8 cellular contexts compared by ENCODE assay signal in the genomic region with DNA sequence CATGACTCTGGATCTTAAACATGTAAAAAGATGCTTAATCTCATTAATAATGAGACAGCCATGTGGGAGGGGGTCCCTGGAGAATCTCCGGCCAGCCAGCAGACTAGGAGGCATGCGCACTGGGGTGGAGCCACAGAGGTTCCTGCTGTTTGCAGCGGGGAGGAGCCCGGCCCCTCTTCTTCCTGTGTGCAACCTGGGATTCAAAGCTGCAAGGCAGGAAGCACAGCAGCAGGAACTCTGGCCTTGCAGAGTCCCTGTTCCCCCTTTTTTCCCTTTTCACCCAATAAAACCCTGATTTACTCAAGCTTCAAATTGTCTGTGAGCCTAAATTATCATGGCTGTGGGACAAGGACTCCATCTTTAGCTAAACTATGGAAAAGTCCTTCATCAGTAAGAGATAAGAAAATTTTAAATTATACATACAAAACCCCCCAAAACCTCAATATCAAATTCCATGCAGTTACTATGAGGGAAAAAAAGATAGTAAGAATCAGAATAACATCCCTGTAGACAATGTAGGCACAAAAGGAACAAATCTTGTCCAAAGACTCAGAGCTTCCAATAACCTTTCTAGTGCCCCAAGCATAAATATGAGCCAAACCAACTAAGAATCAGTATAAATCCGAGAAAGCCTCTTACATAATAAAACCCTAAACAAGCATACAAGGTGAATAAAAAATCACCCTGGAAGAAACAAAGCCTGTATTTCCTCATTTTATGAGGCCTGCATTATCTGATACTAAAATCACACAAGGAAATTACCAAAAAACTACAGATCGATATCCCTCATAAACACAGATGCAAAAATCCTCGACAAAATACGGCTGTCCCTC. TPM values are rescaled to one million over a fixed set of nuclear protein-coding genes. Genes with fewer than 3 reads are reported as not detected.
A peak's percentile ranks its signal among the peaks of the same experiment; 100 is the strongest.
DNase-seq lines count a peak whose midpoint lies in the region; ATAC-seq and TF ChIP-seq lines count a peak whose summit lies in the region.

No MANE protein-coding gene starts in this region.

- H3K9me3 Mint-ChIP-seq in activated CD4-positive, alpha-beta T cell treated with anti-CD3 and anti-CD28 coated beads, Interleukin-2, amount 10 ng/mL, durations not matched to agents 7 days and 5 days: no peaks in the 10 kb centered on the region
- H3K9me3 Mint-ChIP-seq in osteocyte (ENCODE audit: unreplicated experiment): no peaks in the 10 kb centered on the region

- H3K4me3 ChIP-seq in ACC112 (ENCODE audit: low read depth, low read length): peak overlapping the region; percentile 34

- peaks cover 75% of the 10 kb centered on the region for H3K79me2 ChIP-seq in ACC112 (ENCODE audit: control insufficient read depth, insufficient read depth, low read length, unreplicated experiment)

- CTCF ChIA-PET in activated CD4-positive, alpha-beta T cell treated with anti-CD3 and anti-CD28 coated beads, Interleukin-2, amount 10 ng/mL, durations not matched to agents 7 days and 5 days (lab: Charles Lee): interaction anchor here (0.6 to 1.3 kb wide), 6 partner anchors 9 to 368 kb away, joined by 3 to 5 read pairs (median 3); no protein-coding TSS in a partner anchor

- H3K27ac ChIP-seq in ACC112 (ENCODE audit: low read depth, low read length): 0 out of 2 replicates have a peak overlapping the region, but pooled peaks have one; percentile 11

- DNase-seq in activated CD4-positive, alpha-beta T cell treated with anti-CD3 and anti-CD28 coated beads, Interleukin-2, amount 10 ng/mL, durations not matched to agents 7 days and 5 days: peak; percentile 22
- peak; percentile 54 for DNase-seq in foreskin melanocyte
- no peak for DNase-seq in osteocyte (ENCODE audit: extremely low spot score, unreplicated experiment)
- no peak for DNase-seq in DMS114 treated with DMSO at 0.1 percent for 48 hours (lab: John Stamatoyannopoulos, UW; ENCODE audit: unreplicated experiment)

- ATAC-seq in GM19043 (IDR thresholded peaks at IDR 0.05; ENCODE audit: low read depth, unreplicated experiment) (peak; percentile 78), HG03565 (IDR thresholded peaks at IDR 0.05; ENCODE audit: unreplicated experiment) (peak; percentile 67), GM18498 (IDR thresholded peaks at IDR 0.05; ENCODE audit: unreplicated experiment) (no peak)

- no peaks in the 10 kb centered on the region for H3K36me3 Mint-ChIP-seq in activated CD4-positive, alpha-beta T cell treated with anti-CD3 and anti-CD28 coated beads, Interleukin-2, amount 10 ng/mL, durations not matched to agents 7 days and 5 days (ENCODE audit: low read depth)
- H3K36me3 Mint-ChIP-seq in osteocyte (ENCODE audit: unreplicated experiment): peaks cover 2% of the 10 kb centered on the region

- peaks cover 20% of the 10 kb centered on the region for H3K4me1 ChIP-seq in ACC112 (ENCODE audit: control insufficient read depth, insufficient read depth, low read length, unreplicated experiment)

- H3K27ac Mint-ChIP-seq in activated CD4-positive, alpha-beta T cell treated with anti-CD3 and anti-CD28 coated beads, Interleukin-2, amount 10 ng/mL, durations not matched to agents 7 days and 5 days: peak overlapping the region; percentile 47
- peak overlapping the region; percentile 64 for H3K27ac Mint-ChIP-seq in osteocyte (ENCODE audit: unreplicated experiment)

- H2AFZ ChIP-seq in ACC112 (ENCODE audit: low read length, unreplicated experiment): no peak overlapping the region

- no peaks in the 10 kb centered on the region for H3K27me3 Mint-ChIP-seq in activated CD4-positive, alpha-beta T cell treated with anti-CD3 and anti-CD28 coated beads, Interleukin-2, amount 10 ng/mL, durations not matched to agents 7 days and 5 days
- H3K27me3 Mint-ChIP-seq in osteocyte (ENCODE audit: unreplicated experiment): no peaks in the 10 kb centered on the region

- H3K4me1 Mint-ChIP-seq in activated CD4-positive, alpha-beta T cell treated with anti-CD3 and anti-CD28 coated beads, Interleukin-2, amount 10 ng/mL, durations not matched to agents 7 days and 5 days: peaks cover 21% of the 10 kb centered on the region
- peaks cover 39% of the 10 kb centered on the region for H3K4me1 Mint-ChIP-seq in osteocyte (ENCODE audit: unreplicated experiment)

- H3K36me3 ChIP-seq in ACC112 (ENCODE audit: insufficient read depth, low read length): no peaks in the 10 kb centered on the region

- TF ChIP-seq CTCF in osteocyte (IDR thresholded peaks at IDR 0.05): no peak

- H3K4me3 Mint-ChIP-seq in activated CD4-positive, alpha-beta T cell treated with anti-CD3 and anti-CD28 coated beads, Interleukin-2, amount 10 ng/mL, durations not matched to agents 7 days and 5 days: peak overlapping the region; percentile 47
- H3K4me3 Mint-ChIP-seq in osteocyte (ENCODE audit: unreplicated experiment): peak overlapping the region; percentile 52

- POLR2A ChIA-PET in activated CD4-positive, alpha-beta T cell treated with anti-CD3 and anti-CD28 coated beads, Interleukin-2, amount 10 ng/mL, durations not matched to agents 7 days and 5 days (lab: Charles Lee): no interaction called here

- no peaks in the 10 kb centered on the region for H3K27me3 ChIP-seq in ACC112 (ENCODE audit: insufficient read depth, low read length)

RNA-seq across cellular contexts. Expression of a gene that starts 12.1 kb away (rescaled TPM):
- 10 to 100 TPM; 42.4 to 43.7 TPM for total RNA-seq in activated CD4-positive, alpha-beta T cell treated with anti-CD3 and anti-CD28 coated beads, Interleukin-2, amount 10 ng/mL, durations not matched to agents 7 days and 5 days
- total RNA-seq in osteocyte: 62.4 and 65.6 TPM in 2 replicates

RNA-seq across cellular contexts. Expression of a gene that starts 43.3 kb away (rescaled TPM):
- total RNA-seq in activated CD4-positive, alpha-beta T cell treated with anti-CD3 and anti-CD28 coated beads, Interleukin-2, amount 10 ng/mL, durations not matched to agents 7 days and 5 days: 10 to 100 TPM; 35.1 to 36.3 TPM
- 13.9 and 15.2 TPM in 2 replicates for total RNA-seq in osteocyte

Comparison
In these comparisons a context has a peak if more than half of its experiments do, and no peak if none do; other contexts are left out.
1. DNase-seq: peak in activated CD4-positive, alpha-beta T cell treated with anti-CD3 and anti-CD28 coated beads, Interleukin-2, amount 10 ng/mL, durations not matched to agents 7 days and 5 days (single experiment) and foreskin melanocyte (single experiment); none in osteocyte (single experiment) and DMS114 treated with DMSO at 0.1 percent for 48 hours (single experiment).